Comparison of ENCODE assay signal across 8 cellular contexts in genomic region chr12:54259194-54260011, GRCh38. TPM values are rescaled to one million over a fixed set of nuclear protein-coding genes. Genes with fewer than 3 reads are reported as not detected.
A peak's percentile ranks its signal among the peaks of the same experiment; 100 is the strongest.
DNase-seq lines count a peak whose midpoint lies in the region; ATAC-seq, FAIRE-seq and TF ChIP-seq lines count a peak whose summit lies in the region.

No MANE protein-coding gene starts in this region.

- no peaks in the 10 kb centered on the region for H3K9me3 Mint-ChIP-seq in stimulated activated effector memory CD8-positive, alpha-beta T cell treated with anti-CD3 and anti-CD28 coated beads, Interleukin-12 subunit alpha, Interleukin-12 subunit beta, amount 100 ng/mL, for 72 hours

- POLR2A ChIA-PET in H1 (lab: Charles Lee; ENCODE audit: partially characterized antibody) = interaction anchor here (0.6 to 44.8 kb wide), 30 partner anchors 8 to 889 kb away, joined by 3 to 1006 read pairs (median 5); partner anchors contain the start of genes CBX5, COPZ1 and HNRNPA1
- POLR2A ChIA-PET in PC-9 (lab: Charles Lee; ENCODE audit: unreplicated experiment) = interaction anchor here (0.7 kb wide), 1 partner anchor 254 kb away, joined by 3 read pairs; no protein-coding TSS in a partner anchor

- FAIRE-seq in GM12891 (lab: Jason Lieb, UNC) (peak; percentile 62), H1 (lab: Jason Lieb, UNC) (peak; percentile 63)

- TF ChIP-seq CTCF in H1 (IDR thresholded peaks at IDR 0.05; ENCODE audit: control extremely low read depth in 1 of 3, insufficient read depth in 1 of 3, low read depth in 1 of 3, low read length in 3 of 3) = no peak
- no peak for TF ChIP-seq CTCF in lower lobe of right lung (IDR thresholded peaks at IDR 0.05)
- no peak for TF ChIP-seq CTCF in PC-9 (conservative IDR thresholded peaks at IDR 0.05)

- TF ChIP-seq POLR2A in GM12891 (IDR thresholded peaks at IDR 0.05; ENCODE audit: low read depth, low read length) = no peak
- peak; percentile 84 to 85 for TF ChIP-seq POLR2A in H1 (IDR thresholded peaks at IDR 0.05; ENCODE audit: control extremely low read depth in 1 of 2, low read depth in 2 of 2, low read length in 2 of 2)

- H3K36me3 ChIP-seq in H1 (ENCODE audit: control insufficient read depth in 2 of 4, insufficient read depth in 4 of 4, low read length in 3 of 4) = peaks cover 7 to 29% (median 19%) of the 10 kb centered on the region in 4 experiments
- peaks cover 31% of the 10 kb centered on the region for H3K36me3 ChIP-seq in lower lobe of right lung
- peaks cover 10% of the 10 kb centered on the region; the same call in 1 of the 2 replicates for H3K36me3 ChIP-seq in PC-9 (ENCODE audit: low read depth)

- BruUV-seq in PC-9 (replicated peaks; lab: Mats Ljungman, UMichigan) = no TSS peak

- 2% methylated on average over 11 of the region's 11 CpGs; no CpG with 5 or more reads in 1 of the 2 experiments for WGBS in H1 (ENCODE audit: extremely low coverage in 1 of 2, insufficient coverage in 1 of 2, insufficient read length in 1 of 2, insufficient replicate concordance in 2 of 2, low coverage in 1 of 2, low lambda C conversion rate in 2 of 2, missing lambda C conversion rate in 1 of 2), 2 experiments

- no peak overlapping the region for H3K27ac Mint-ChIP-seq in stimulated activated effector memory CD8-positive, alpha-beta T cell treated with anti-CD3 and anti-CD28 coated beads, Interleukin-12 subunit alpha, Interleukin-12 subunit beta, amount 100 ng/mL, for 72 hours

- peak overlapping the region; percentile 96 for H2BK5ac ChIP-seq in H1 (ENCODE audit: low read depth, low read length)

- CTCF ChIA-PET in H1 (lab: Charles Lee; ENCODE audit: partially characterized antibody) (interaction anchor here (0.6 to 3.2 kb wide), 24 partner anchors 8 to 1911 kb away, joined by 3 to 10 read pairs (median 5); partner anchors contain the start of genes CBX5 and COPZ1), PC-9 (lab: Charles Lee) (interaction anchor here (2.0 kb wide), 1 partner anchor 65 kb away, joined by 5 read pairs; the partner anchor contains the start of gene COPZ1)

- H3K4me1 ChIP-seq in H1 (replicated peaks in 1 of 4; ENCODE audit: control insufficient read depth in 3 of 4, insufficient read depth in 4 of 4, low read length in 3 of 4) = peaks cover 3 to 23% (median 15%) of the 10 kb centered on the region in 4 experiments
- peaks cover 37% of the 10 kb centered on the region for H3K4me1 ChIP-seq in lower lobe of right lung
- H3K4me1 ChIP-seq in PC-9 (replicated peaks; ENCODE audit: insufficient read depth) = peaks cover 10% of the 10 kb centered on the region; the same call in 1 of the 2 replicates

- no peak overlapping the region for H4K8ac ChIP-seq in H1 (ENCODE audit: extremely low read depth, insufficient read depth, low read length)

- peak; percentile 59 to 84; a peak in 2 of 3 replicates for TF ChIP-seq EP300 in H1 (IDR thresholded peaks at IDR 0.05; ENCODE audit: borderline replicate concordance in 1 of 2, low read depth in 2 of 2, low read length in 2 of 2)

- peak overlapping the region; percentile 71 to 97 (median 82) for H3K9ac ChIP-seq in H1 (replicated peaks in 1 of 4; ENCODE audit: extremely low read depth in 1 of 4, low read depth in 3 of 4, low read length in 3 of 4)

- no peak overlapping the region for H3K23ac ChIP-seq in H1 (ENCODE audit: insufficient read length)

- H4K5ac ChIP-seq in H1 (ENCODE audit: insufficient read length, low read depth, low read length) = peak overlapping the region; percentile 84

- H3K9me3 ChIP-seq in H1 (ENCODE audit: insufficient read depth in 2 of 2, low read depth in 1 of 2, low read length in 1 of 2) = no peaks in the 10 kb centered on the region
- H3K9me3 ChIP-seq in lower lobe of right lung = no peaks in the 10 kb centered on the region
- no peaks in the 10 kb centered on the region for H3K9me3 ChIP-seq in PC-9 (ENCODE audit: insufficient read depth, low read depth)

- H3K27ac ChIP-seq in H1 (ENCODE audit: low read depth, low read length) = peak overlapping the region; percentile 97
- peak overlapping the region; percentile 80 for H3K27ac ChIP-seq in lower lobe of right lung
- no peak overlapping the region for H3K27ac ChIP-seq in PC-9

- no peak overlapping the region for H2BK15ac ChIP-seq in H1 (ENCODE audit: low read length)

- no peaks in the 10 kb centered on the region for H3K27me3 ChIP-seq in H1 (replicated peaks in 1 of 4; ENCODE audit: control insufficient read depth in 3 of 4, extremely low read depth in 1 of 4, insufficient read depth in 3 of 4, low read length in 3 of 4)
- H3K27me3 ChIP-seq in lower lobe of right lung (ENCODE audit: low read depth) = no peaks in the 10 kb centered on the region
- H3K27me3 ChIP-seq in PC-9 (ENCODE audit: insufficient read depth, low read depth) = no peaks in the 10 kb centered on the region

- intact Hi-C loops in lower lobe of right lung (cut with DNase I) (no loop called here), PC-9 (cut with micrococcal nuclease; ENCODE audit: unreplicated experiment) (loop anchor here (10.0 kb wide), 1 partner anchor 105 kb away; the partner anchor contains the start of gene GPR84)

- H2AK5ac ChIP-seq in H1 (ENCODE audit: low read depth, low read length) = no peak overlapping the region

- ATAC-seq in HG03045 (IDR thresholded peaks at IDR 0.05; ENCODE audit: unreplicated experiment) (peak; percentile 81), lower lobe of right lung (peak; percentile 92 to 95)
- peak; percentile 36 for ATAC-seq in stimulated activated effector memory CD8-positive, alpha-beta T cell treated with anti-CD3 and anti-CD28 coated beads, Interleukin-12 subunit alpha, Interleukin-12 subunit beta, amount 100 ng/mL, for 72 hours

- peak overlapping the region; percentile 62 for H2BK120ac ChIP-seq in H1 (replicated peaks; ENCODE audit: low read depth, low read length)

- peaks cover 14% of the 10 kb centered on the region for H3K4me1 Mint-ChIP-seq in stimulated activated effector memory CD8-positive, alpha-beta T cell treated with anti-CD3 and anti-CD28 coated beads, Interleukin-12 subunit alpha, Interleukin-12 subunit beta, amount 100 ng/mL, for 72 hours

- peak overlapping the region; percentile 62 for H3K4ac ChIP-seq in H1 (replicated peaks; ENCODE audit: insufficient read length, low read depth, low read length)

- peak overlapping the region; percentile 62 to 75 for H3K4me2 ChIP-seq in H1 (ENCODE audit: insufficient read depth in 1 of 2, low read depth in 2 of 2, low read length in 2 of 2)
- no peak overlapping the region for H3K4me2 ChIP-seq in PC-9

- peak overlapping the region; percentile 69 for H4K91ac ChIP-seq in H1 (replicated peaks; ENCODE audit: insufficient read length, low read length)

- H3K36me3 Mint-ChIP-seq in stimulated activated effector memory CD8-positive, alpha-beta T cell treated with anti-CD3 and anti-CD28 coated beads, Interleukin-12 subunit alpha, Interleukin-12 subunit beta, amount 100 ng/mL, for 72 hours = peaks cover 36% of the 10 kb centered on the region

- H3K4me3 ChIP-seq in H1 (ENCODE audit: extremely low read depth in 1 of 4, insufficient read depth in 2 of 4, low read depth in 3 of 4, low read length in 4 of 4) = peak overlapping the region; percentile 35 to 56 (median 46)
- peak overlapping the region; percentile 49 for H3K4me3 ChIP-seq in lower lobe of right lung
- H3K4me3 ChIP-seq in PC-9 = no peak overlapping the region

- H2BK20ac ChIP-seq in H1 (ENCODE audit: low read length) = no peak overlapping the region; the same call in 1 of the 2 replicates

- no peaks in the 10 kb centered on the region for H4K20me1 ChIP-seq in H1 (replicated peaks in 1 of 2; ENCODE audit: control insufficient read depth in 1 of 2, insufficient read depth in 2 of 2, low read length in 2 of 2)
- H4K20me1 ChIP-seq in PC-9 (ENCODE audit: insufficient read depth) = peaks cover 6% of the 10 kb centered on the region; the same call in 1 of the 2 replicates

- peak overlapping the region; percentile 71; the same call in 1 of the 2 replicates for H3K18ac ChIP-seq in H1 (ENCODE audit: extremely low read depth, low read length)

- H2AFZ ChIP-seq in H1 (ENCODE audit: low read length) (no peak overlapping the region), PC-9 (no peak overlapping the region)

- H3K79me2 ChIP-seq in H1 (ENCODE audit: control insufficient read depth in 1 of 2, insufficient read depth in 2 of 2, low read length in 2 of 2) = peaks cover 3 to 51% of the 10 kb centered on the region in 2 experiments; a peak in 3 of 4 replicates
- peaks cover 45% of the 10 kb centered on the region for H3K79me2 ChIP-seq in PC-9 (ENCODE audit: low read depth)

- peaks cover 2% of the 10 kb centered on the region; the same call in 1 of the 2 replicates for H3K79me1 ChIP-seq in H1 (ENCODE audit: low read depth, low read length)

- peak overlapping the region; percentile 28; the same call in 1 of the 2 replicates for H2BK12ac ChIP-seq in H1 (ENCODE audit: low read depth, low read length)

- H3F3A ChIP-seq in PC-9 (ENCODE audit: insufficient read depth, low read depth) = peaks cover 16% of the 10 kb centered on the region

- DNase-seq in GM12891 (ENCODE audit: insufficient read length, low spot score) (peak; percentile 49), NCI-H2227 treated with DMSO at 0.1 percent for 48 hours (lab: John Stamatoyannopoulos, UW) (peak; percentile 84), H1 (ENCODE audit: low read depth in 1 of 2, low spot score in 2 of 2) (peak; percentile 89), lower lobe of right lung (peak; percentile 66), PC-9 (no peak)
- DNase-seq in activated CD4-positive, alpha-beta T cell treated with anti-CD3 and anti-CD28 coated beads, Interleukin-2, amount 50 U/mL, for 48 hours = peak; percentile 26 to 45
- DNase-seq in stimulated activated effector memory CD8-positive, alpha-beta T cell treated with anti-CD3 and anti-CD28 coated beads, Interleukin-12 subunit alpha, Interleukin-12 subunit beta, amount 100 ng/mL, for 72 hours (ENCODE audit: low spot score in 2 of 2) = no peak

- TF ChIP-seq RAD21 in H1 (IDR thresholded peaks at IDR 0.05 in 1 of 2, conservative IDR thresholded peaks at IDR 0.05 in 1 of 2; ENCODE audit: low read depth in 2 of 2, low read length in 2 of 2) = 0 out of 4 replicates have a peak, but pooled peaks of 1 of the 2 experiments have one; percentile 10

- no peaks in the 10 kb centered on the region for H3K23me2 ChIP-seq in H1 (ENCODE audit: low read depth, low read length)

- H3K56ac ChIP-seq in H1 (replicated peaks; ENCODE audit: insufficient read length, low read depth, low read length) = peak overlapping the region; percentile 27

- H3K9me2 ChIP-seq in PC-9 (ENCODE audit: insufficient read depth) = no peaks in the 10 kb centered on the region

- no peak overlapping the region for H3K14ac ChIP-seq in H1 (ENCODE audit: insufficient read length)

- no peak overlapping the region for H3K4me3 Mint-ChIP-seq in stimulated activated effector memory CD8-positive, alpha-beta T cell treated with anti-CD3 and anti-CD28 coated beads, Interleukin-12 subunit alpha, Interleukin-12 subunit beta, amount 100 ng/mL, for 72 hours

RNA-seq across cellular contexts. Expression of gene CBX5, which starts 20.5 kb away (rescaled TPM):
- polyA plus RNA-seq in GM12891 (2012; ENCODE audit: low read depth, missing spikeins) = 19.7 TPM
- 217 and 231 TPM in 2 replicates for total RNA-seq in H1 (2021; fragmentation: NEBNext Ultra II Directional; extraction: Animal tissue kit (Norgen Biotek cat#: 25700))
- 35.4 and 62.4 TPM in 2 replicates for polyA plus RNA-seq in H1 (2011; rRNA removed)
- 52.0 TPM for polyA plus RNA-seq in H1 (2011; cell fraction: cytosol; rRNA removed)
- polyA plus RNA-seq in H1 (2011; cell fraction: nucleus; rRNA removed) = 21.4 TPM
- polyA plus RNA-seq in H1 (2012, experiment 1 of 2) = 44.8 to 102 TPM (median 55.1 TPM) in 4 replicates
- 7.4 TPM for polyA plus RNA-seq in H1 (2012, experiment 2 of 2)
- 74.7 TPM for polyA plus RNA-seq in H1 (2013, experiment 1 of 2)
- 75.0 TPM for polyA plus RNA-seq in H1 (2013, experiment 2 of 2)
- 216 and 244 TPM in 2 replicates for polyA minus RNA-seq in H1 (2011; rRNA and poly(A)+ RNA removed)
- 117 TPM for polyA minus RNA-seq in H1 (2011; cell fraction: cytosol; rRNA and poly(A)+ RNA removed)
- polyA minus RNA-seq in H1 (2011; cell fraction: nucleus; rRNA and poly(A)+ RNA removed) = 68.3 TPM
- total RNA-seq in lower lobe of right lung (50.1 TPM), PC-9 (2021) (108 and 154 TPM in 2 replicates)

RNA-seq across cellular contexts. Expression of gene HNRNPA1, which starts 21.1 kb away (rescaled TPM):
- polyA plus RNA-seq in GM12891 (2012; ENCODE audit: low read depth, missing spikeins) = 1,959 TPM
- total RNA-seq in H1 (2021; fragmentation: NEBNext Ultra II Directional; extraction: Animal tissue kit (Norgen Biotek cat#: 25700)) = 2,738 and 2,756 TPM in 2 replicates
- polyA plus RNA-seq in H1 (2011; rRNA removed) = 645 and 835 TPM in 2 replicates
- 1,857 TPM for polyA plus RNA-seq in H1 (2011; cell fraction: cytosol; rRNA removed)
- polyA plus RNA-seq in H1 (2011; cell fraction: nucleus; rRNA removed) = 829 TPM
- 3,527 to 3,732 TPM (median 3,691 TPM) in 4 replicates for polyA plus RNA-seq in H1 (2012, experiment 1 of 2)
- 538 TPM for polyA plus RNA-seq in H1 (2012, experiment 2 of 2)
- polyA plus RNA-seq in H1 (2013, experiment 1 of 2) = 2,134 TPM
- polyA plus RNA-seq in H1 (2013, experiment 2 of 2) = 2,146 TPM
- 697 and 783 TPM in 2 replicates for polyA minus RNA-seq in H1 (2011; rRNA and poly(A)+ RNA removed)
- 622 TPM for polyA minus RNA-seq in H1 (2011; cell fraction: cytosol; rRNA and poly(A)+ RNA removed)
- polyA minus RNA-seq in H1 (2011; cell fraction: nucleus; rRNA and poly(A)+ RNA removed) = 916 TPM
- total RNA-seq in lower lobe of right lung (598 TPM), PC-9 (2021) (1,116 and 1,137 TPM in 2 replicates)

RNA-seq across cellular contexts. Expression of gene NFE2, which starts 41.4 kb away (rescaled TPM):
- polyA plus RNA-seq in GM12891 (2012; ENCODE audit: low read depth, missing spikeins) = not detected
- 1.4 and 2.0 TPM in 2 replicates for total RNA-seq in H1 (2021; fragmentation: NEBNext Ultra II Directional; extraction: Animal tissue kit (Norgen Biotek cat#: 25700))
- 6.1 and 8.3 TPM in 2 replicates for polyA plus RNA-seq in H1 (2011; rRNA removed)
- polyA plus RNA-seq in H1 (2011; cell fraction: cytosol; rRNA removed) = 6.2 TPM
- polyA plus RNA-seq in H1 (2011; cell fraction: nucleus; rRNA removed) = 8.8 TPM
- polyA plus RNA-seq in H1 (2012, experiment 1 of 2) = 2.8 to 4.8 TPM (median 3.9 TPM) in 4 replicates
- 5.1 TPM for polyA plus RNA-seq in H1 (2012, experiment 2 of 2)
- polyA plus RNA-seq in H1 (2013, experiment 1 of 2) = 1.5 TPM
- polyA plus RNA-seq in H1 (2013, experiment 2 of 2) = 1.4 TPM
- 4.6 and 6.3 TPM in 2 replicates for polyA minus RNA-seq in H1 (2011; rRNA and poly(A)+ RNA removed)
- polyA minus RNA-seq in H1 (2011; cell fraction: cytosol; rRNA and poly(A)+ RNA removed) = 3.5 TPM
- polyA minus RNA-seq in H1 (2011; cell fraction: nucleus; rRNA and poly(A)+ RNA removed) = 2.8 TPM
- total RNA-seq in lower lobe of right lung = 13.5 TPM
- total RNA-seq in PC-9 (2021) = 1.5 and 1.7 TPM in 2 replicates

Comparison
In these comparisons a context has a peak if more than half of its experiments do, and no peak if none do; other contexts are left out.
1. DNase-seq: peak in GM12891 (single experiment), NCI-H2227 treated with DMSO at 0.1 percent for 48 hours (single experiment), activated CD4-positive, alpha-beta T cell treated with anti-CD3 and anti-CD28 coated beads, Interleukin-2, amount 50 U/mL, for 48 hours (2 of 2), H1 (2 of 2) and lower lobe of right lung (single experiment); none in stimulated activated effector memory CD8-positive, alpha-beta T cell treated with anti-CD3 and anti-CD28 coated beads, Interleukin-12 subunit alpha, Interleukin-12 subunit beta, amount 100 ng/mL, for 72 hours (0 of 2) and PC-9 (0 of 2).
2. ATAC-seq: peak in every context shown above with its lines; median percentile 94 in lower lobe of right lung; 81 in HG03045; 36 in stimulated activated effector memory CD8-positive, alpha-beta T cell treated with anti-CD3 and anti-CD28 coated beads, Interleukin-12 subunit alpha, Interleukin-12 subunit beta, amount 100 ng/mL, for 72 hours.